ENCODE assay signal across 15 cellular contexts in genomic region chr14:85599939-85600338, GRCh38.
DNase-seq lines count a peak whose midpoint lies in the region; ATAC-seq and TF ChIP-seq lines count a peak whose summit lies in the region.
"Had no signal": no experiment of that assay in that cellular context is flagged by ENCODE, and none has a peak within 500 bp of the region (broad histone marks: within the 10 kb centered on the region; RNA-seq: fewer than 3 reads in every experiment).

No MANE protein-coding gene starts in this region.

- no peak overlapping the region for H3K27ac Mint-ChIP-seq in MCF 10A (ENCODE audit: low read depth, unreplicated experiment)

- no TSS peak for BruUV-seq in MCF 10A (replicated peaks; lab: Mats Ljungman, UMichigan)

- H3K27me3 ChIP-seq in breast epithelium, result no peaks in the 10 kb centered on the region
- H3K27me3 ChIP-seq: cardiac muscle cell, neutrophil had no signal

- no peaks in the 10 kb centered on the region for H3K4me1 ChIP-seq in breast epithelium
- H3K4me1 ChIP-seq: A549 had no signal

- no peaks in the 10 kb centered on the region for H3K9me3 ChIP-seq in breast epithelium
- H3K9me3 ChIP-seq: A549, neutrophil, thoracic aorta had no signal

- intact Hi-C loops in MCF 10A (cut with micrococcal nuclease), result no loop called here
- intact Hi-C loops in breast epithelium (cut with DNase I; ENCODE audit: low total_unique reads), result no loop called here

- H3K4me3 ChIP-seq in breast epithelium, result no peak overlapping the region
- H3K4me3 ChIP-seq: A549, cardiac muscle cell, thoracic aorta had no signal

- H3K4me3 Mint-ChIP-seq in MCF 10A (ENCODE audit: unreplicated experiment), result no peak overlapping the region

- no peaks in the 10 kb centered on the region for H3K9me3 Mint-ChIP-seq in MCF 10A (ENCODE audit: unreplicated experiment)

- peak; percentile 21 for DNase-seq in MCF 10A (ENCODE audit: unreplicated experiment)
- DNase-seq in breast epithelium (ENCODE audit: low spot score in 2 of 2), result no peak
- peak; percentile 36 for DNase-seq in SKM-1 (lab: John Stamatoyannopoulos, UW; ENCODE audit: unreplicated experiment)
- peak; percentile 1 for DNase-seq in kidney glomerular epithelial cell (lab: John Stamatoyannopoulos, UW)
- DNase-seq in stimulated activated CD8-positive, alpha-beta memory T cell treated with anti-CD3 and anti-CD28 coated beads, Interleukin-4, amount 100 ng/mL, for 48 hours, result no peak
- no peak for DNase-seq in T1000 (lab: John Stamatoyannopoulos, UW)
- DNase-seq in omental fat pad (ENCODE audit: low spot score), result no peak
- no peak for DNase-seq in activated CD4-positive, alpha-beta T cell treated with anti-CD3 and anti-CD28 coated beads for 48 hours
- DNase-seq: hypothalamus, NCI-H1105 treated with DMSO at 0.1 percent for 48 hours, NCI-H524 had no signal

- H3K36me3 Mint-ChIP-seq in MCF 10A (ENCODE audit: insufficient read depth, unreplicated experiment), result peaks cover 18% of the 10 kb centered on the region

- no peaks in the 10 kb centered on the region for H3K36me3 ChIP-seq in breast epithelium
- H3K36me3 ChIP-seq: cardiac muscle cell, neutrophil, thoracic aorta had no signal

- H3K27ac ChIP-seq in breast epithelium, result no peak overlapping the region
- H3K27ac ChIP-seq: A549, cardiac muscle cell, neutrophil, thoracic aorta had no signal

- TF ChIP-seq POLR2A in breast epithelium (IDR thresholded peaks at IDR 0.05), result no peak

- TF ChIP-seq CTCF in MCF 10A (IDR thresholded peaks at IDR 0.05; ENCODE audit: unreplicated experiment) (no peak), breast epithelium (IDR thresholded peaks at IDR 0.05) (no peak), omental fat pad (IDR thresholded peaks at IDR 0.05) (no peak)

- peaks cover 16% of the 10 kb centered on the region for H3K4me1 Mint-ChIP-seq in MCF 10A (ENCODE audit: insufficient read depth, unreplicated experiment)

- POLR2A ChIA-PET in MCF 10A (lab: Yijun Ruan, JAX), result interaction anchor here (0.6 to 0.7 kb wide), 4 partner anchors 12 to 1199 kb away, joined by 3 to 4 read pairs (median 3); no protein-coding TSS in a partner anchor

- CTCF ChIA-PET in MCF 10A (lab: Yijun Ruan, JAX), result interaction anchor here (0.9 kb wide), 1 partner anchor 27 kb away, joined by 3 read pairs; no protein-coding TSS in a partner anchor

- H3K27me3 Mint-ChIP-seq in MCF 10A (ENCODE audit: insufficient read depth, unreplicated experiment), result no peaks in the 10 kb centered on the region

- no peak for ATAC-seq in omental fat pad (ENCODE audit: low FRiP score)
- ATAC-seq: A549 had no signal

Comparison
In these comparisons a context has a peak if more than half of its experiments do, and no peak if none do; other contexts are left out.
1. DNase-seq: peak in MCF 10A (single experiment), SKM-1 (single experiment) and kidney glomerular epithelial cell (single experiment); none in breast epithelium (0 of 2), stimulated activated CD8-positive, alpha-beta memory T cell treated with anti-CD3 and anti-CD28 coated beads, Interleukin-4, amount 100 ng/mL, for 48 hours (single experiment), T1000 (single experiment), omental fat pad (single experiment) and activated CD4-positive, alpha-beta T cell treated with anti-CD3 and anti-CD28 coated beads for 48 hours (single experiment).